In genomic region chr16:89924925-89925307, GRCh38 we compare ENCODE assay signal across 2 cellular contexts.
TF ChIP-seq lines count a peak whose summit lies in the region.

No MANE protein-coding gene starts in this region.

TF ChIP-seq in IMR-90, 13 proteins besides CTCF, POLR2A, EP300 and RAD21:
- TF ChIP-seq, protein P1, sequence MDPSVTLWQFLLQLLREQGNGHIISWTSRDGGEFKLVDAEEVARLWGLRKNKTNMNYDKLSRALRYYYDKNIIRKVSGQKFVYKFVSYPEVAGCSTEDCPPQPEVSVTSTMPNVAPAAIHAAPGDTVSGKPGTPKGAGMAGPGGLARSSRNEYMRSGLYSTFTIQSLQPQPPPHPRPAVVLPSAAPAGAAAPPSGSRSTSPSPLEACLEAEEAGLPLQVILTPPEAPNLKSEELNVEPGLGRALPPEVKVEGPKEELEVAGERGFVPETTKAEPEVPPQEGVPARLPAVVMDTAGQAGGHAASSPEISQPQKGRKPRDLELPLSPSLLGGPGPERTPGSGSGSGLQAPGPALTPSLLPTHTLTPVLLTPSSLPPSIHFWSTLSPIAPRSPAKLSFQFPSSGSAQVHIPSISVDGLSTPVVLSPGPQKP (IDR thresholded peaks at IDR 0.05; ENCODE audit: borderline replicate concordance, low read depth, low read length), result no peak
- TF ChIP-seq FOS (IDR thresholded peaks at IDR 0.05; ENCODE audit: low read depth, low read length) (no peak), MXI1 (IDR thresholded peaks at IDR 0.05; ENCODE audit: borderline replicate concordance, low read depth, low read length) (no peak)
TF ChIP-seq in IMR-90: peak in this region for 0.

TF ChIP-seq in neural cell, 6 proteins besides CTCF, POLR2A, EP300 and RAD21:
- TF ChIP-seq POLR2AphosphoS5 (IDR thresholded peaks at IDR 0.05), result no peak
- no peak for TF ChIP-seq TAF1 (IDR thresholded peaks at IDR 0.05; ENCODE audit: low read depth)
- no peak for TF ChIP-seq MXI1 (conservative IDR thresholded peaks at IDR 0.05; ENCODE audit: poor library complexity, severe bottlenecking)
- no peak for TF ChIP-seq EZH2 (IDR thresholded peaks at IDR 0.05; ENCODE audit: borderline replicate concordance, insufficient read depth, low read length, poor library complexity, severe bottlenecking)
- TF ChIP-seq, protein P2, sequence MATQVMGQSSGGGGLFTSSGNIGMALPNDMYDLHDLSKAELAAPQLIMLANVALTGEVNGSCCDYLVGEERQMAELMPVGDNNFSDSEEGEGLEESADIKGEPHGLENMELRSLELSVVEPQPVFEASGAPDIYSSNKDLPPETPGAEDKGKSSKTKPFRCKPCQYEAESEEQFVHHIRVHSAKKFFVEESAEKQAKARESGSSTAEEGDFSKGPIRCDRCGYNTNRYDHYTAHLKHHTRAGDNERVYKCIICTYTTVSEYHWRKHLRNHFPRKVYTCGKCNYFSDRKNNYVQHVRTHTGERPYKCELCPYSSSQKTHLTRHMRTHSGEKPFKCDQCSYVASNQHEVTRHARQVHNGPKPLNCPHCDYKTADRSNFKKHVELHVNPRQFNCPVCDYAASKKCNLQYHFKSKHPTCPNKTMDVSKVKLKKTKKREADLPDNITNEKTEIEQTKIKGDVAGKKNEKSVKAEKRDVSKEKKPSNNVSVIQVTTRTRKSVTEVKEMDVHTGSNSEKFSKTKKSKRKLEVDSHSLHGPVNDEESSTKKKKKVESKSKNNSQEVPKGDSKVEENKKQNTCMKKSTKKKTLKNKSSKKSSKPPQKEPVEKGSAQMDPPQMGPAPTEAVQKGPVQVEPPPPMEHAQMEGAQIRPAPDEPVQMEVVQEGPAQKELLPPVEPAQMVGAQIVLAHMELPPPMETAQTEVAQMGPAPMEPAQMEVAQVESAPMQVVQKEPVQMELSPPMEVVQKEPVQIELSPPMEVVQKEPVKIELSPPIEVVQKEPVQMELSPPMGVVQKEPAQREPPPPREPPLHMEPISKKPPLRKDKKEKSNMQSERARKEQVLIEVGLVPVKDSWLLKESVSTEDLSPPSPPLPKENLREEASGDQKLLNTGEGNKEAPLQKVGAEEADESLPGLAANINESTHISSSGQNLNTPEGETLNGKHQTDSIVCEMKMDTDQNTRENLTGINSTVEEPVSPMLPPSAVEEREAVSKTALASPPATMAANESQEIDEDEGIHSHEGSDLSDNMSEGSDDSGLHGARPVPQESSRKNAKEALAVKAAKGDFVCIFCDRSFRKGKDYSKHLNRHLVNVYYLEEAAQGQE (IDR thresholded peaks at IDR 0.05; ENCODE audit: borderline replicate concordance), result no peak
- TF ChIP-seq SMC3 (conservative IDR thresholded peaks at IDR 0.05; ENCODE audit: poor library complexity), result no peak
